8 cellular contexts compared by ENCODE assay signal in genomic region chr16:10514369-10515055, GRCh38.
DNase-seq lines count a peak whose midpoint lies in the region; ATAC-seq, FAIRE-seq and TF ChIP-seq lines count a peak whose summit lies in the region.

No MANE protein-coding gene starts in this region.

- H3K4me3 ChIP-seq in keratinocyte (ENCODE audit: control insufficient read depth in 2 of 3, extremely low read depth in 1 of 3, insufficient read depth in 2 of 3, low read depth in 1 of 3, low read length in 3 of 3): no peak overlapping the region

- H3K4me2 ChIP-seq in keratinocyte (ENCODE audit: control insufficient read depth, extremely low read depth, insufficient read depth, low read depth, low read length): no peak overlapping the region

- peak; percentile 50 for FAIRE-seq in G401.6 (lab: Jason Lieb, UNC)
- no peak for FAIRE-seq in keratinocyte (lab: Jason Lieb, UNC)

- no peak overlapping the region for H2AFZ ChIP-seq in keratinocyte (ENCODE audit: control insufficient read depth, low read length)

- H3K27ac ChIP-seq in keratinocyte (ENCODE audit: control insufficient read depth, insufficient read depth, low read length): no peak overlapping the region

- H3K9ac ChIP-seq in keratinocyte (ENCODE audit: control insufficient read depth, extremely low read depth, insufficient read depth, low read length): no peak overlapping the region

- H3K79me2 ChIP-seq in keratinocyte (ENCODE audit: control insufficient read depth, insufficient read depth, low read length): no peaks in the 10 kb centered on the region

- TF ChIP-seq CTCF in keratinocyte (optimal IDR thresholded peaks at IDR 0.05 in 1 of 3, IDR thresholded peaks at IDR 0.05 in 1 of 3, conservative IDR thresholded peaks at IDR 0.05 in 1 of 3; ENCODE audit: extremely low read depth in 1 of 3, insufficient read depth in 2 of 3, low read length in 3 of 3): peak; percentile 39 to 63 (median 47)

- DNase-seq in LoVo (ENCODE audit: low spot score): peak; percentile 43
- peak; percentile 68 for DNase-seq in SKM-1 treated with dmso at 0.1 percent for 144 hours (lab: John Stamatoyannopoulos, UW; ENCODE audit: unreplicated experiment)
- DNase-seq in brain pericyte (ENCODE audit: low read depth, low spot score): peak; percentile 25
- DNase-seq in keratinocyte (ENCODE audit: low read depth, low spot score): no peak
- DNase-seq in stimulated activated CD4-positive, alpha-beta T cell treated with anti-CD3 and anti-CD28 coated beads, Interleukin-2, amount 100 ng/mL, for 4 hours (ENCODE audit: low read depth): peak; percentile 6

- H3K9me1 ChIP-seq in keratinocyte (ENCODE audit: control insufficient read depth, extremely low read depth, insufficient read depth, low read length): no peaks in the 10 kb centered on the region

- no peaks in the 10 kb centered on the region for H3K36me3 ChIP-seq in keratinocyte (ENCODE audit: control insufficient read depth in 2 of 2, extremely low read depth in 1 of 2, insufficient read depth in 2 of 2, low read length in 2 of 2)

- no peaks in the 10 kb centered on the region for H3K4me1 ChIP-seq in keratinocyte (ENCODE audit: control insufficient read depth, extremely low read depth, insufficient read depth, low read length)

- dilution Hi-C loops in keratinocyte (cut with MboI; ENCODE audit: extremely low pct_ligation_motif_present, low sequenced_read_pairs): no loop called here

- ATAC-seq in GM19324 (IDR thresholded peaks at IDR 0.05; ENCODE audit: low FRiP score, unreplicated experiment): no peak
- no peak for ATAC-seq in HG03520 (IDR thresholded peaks at IDR 0.05; ENCODE audit: unreplicated experiment)

- no peaks in the 10 kb centered on the region for H3K9me3 ChIP-seq in keratinocyte (ENCODE audit: control insufficient read depth, low read depth, low read length)

- no peaks in the 10 kb centered on the region for H3K27me3 ChIP-seq in keratinocyte (ENCODE audit: control insufficient read depth, extremely low read depth, insufficient read depth, low read length)

- no peaks in the 10 kb centered on the region for H4K20me1 ChIP-seq in keratinocyte (ENCODE audit: control insufficient read depth, extremely low read depth, insufficient read depth, low read length)
